1 cellular context compared by ENCODE assay signal in genomic region chr6:34030831-34031566, GRCh38.
TF ChIP-seq lines count a peak whose summit lies in the region.

No MANE protein-coding gene starts in this region.

TF ChIP-seq in H1, 55 proteins besides CTCF, POLR2A, EP300 and RAD21:
- no peak for TF ChIP-seq BCL11A (IDR thresholded peaks at IDR 0.05; ENCODE audit: low read depth in 2 of 2, low read length in 2 of 2)
- no peak for TF ChIP-seq MAX (IDR thresholded peaks at IDR 0.05)
- no peak for TF ChIP-seq POLR2AphosphoS5 (IDR thresholded peaks at IDR 0.05; ENCODE audit: low read depth, low read length)
- TF ChIP-seq SIRT6 (IDR thresholded peaks at IDR 0.05; ENCODE audit: low read length), result no peak
- no peak for TF ChIP-seq TBP (IDR thresholded peaks at IDR 0.05; ENCODE audit: low read depth, low read length)
- TF ChIP-seq BRCA1 (IDR thresholded peaks at IDR 0.05; ENCODE audit: low read depth, low read length), result no peak
- TF ChIP-seq KDM4A (IDR thresholded peaks at IDR 0.05; ENCODE audit: low read depth, low read length, severe bottlenecking), result no peak
- no peak for TF ChIP-seq USF2 (IDR thresholded peaks at IDR 0.05; ENCODE audit: low read length)
- TF ChIP-seq SAP30 (IDR thresholded peaks at IDR 0.05; ENCODE audit: insufficient read depth, insufficient replicate concordance, low read length), result no peak
- no peak for TF ChIP-seq RFX5 (IDR thresholded peaks at IDR 0.05; ENCODE audit: borderline replicate concordance, low read depth, low read length)
- no peak for TF ChIP-seq HDAC2 (IDR thresholded peaks at IDR 0.05; ENCODE audit: borderline replicate concordance in 1 of 2, low read depth in 2 of 2, low read length in 2 of 2)
